ENCODE assay signal across 19 cellular contexts in genomic region chr12:17489452-17489851, GRCh38.
DNase-seq lines count a peak whose midpoint lies in the region; ATAC-seq and TF ChIP-seq lines count a peak whose summit lies in the region.
"Had no signal": no experiment of that assay in that cellular context is flagged by ENCODE, and none has a peak within 500 bp of the region (broad histone marks: within the 10 kb centered on the region; RNA-seq: fewer than 3 reads in every experiment).

No MANE protein-coding gene starts in this region.

- no peaks in the 10 kb centered on the region for H4K20me1 ChIP-seq in osteoblast (ENCODE audit: insufficient read depth, low read length)

- CTCF ChIA-PET in WTC11 (lab: Charles Lee) (no interaction called here), Calu3 (lab: Charles Lee) (no interaction called here)

- no peak overlapping the region for H3K4me3 ChIP-seq in gastroesophageal sphincter
- H3K4me3 ChIP-seq in osteoblast (ENCODE audit: insufficient read depth, low read length), result no peak overlapping the region
- H3K4me3 ChIP-seq: GM23248, PC-9 had no signal

- no peak overlapping the region for H3K4me2 ChIP-seq in osteoblast (ENCODE audit: insufficient read depth, low read length)
- H3K4me2 ChIP-seq: KMS-11, PC-9 had no signal

- ATAC-seq in WTC11, result peak; percentile 72
- no peak for ATAC-seq in gastroesophageal sphincter
- ATAC-seq in GM18517 (IDR thresholded peaks at IDR 0.05; ENCODE audit: unreplicated experiment), result no peak
- ATAC-seq: HepG2 had no signal

- no peak for TF ChIP-seq EP300 in gastroesophageal sphincter (IDR thresholded peaks at IDR 0.05)

- H3K27me3 ChIP-seq in gastroesophageal sphincter (no peaks in the 10 kb centered on the region), osteoblast (ENCODE audit: insufficient read depth, low read length) (no peaks in the 10 kb centered on the region)

- 57 to 100% methylated on average over 1 of the region's 4 CpGs for WGBS in gastroesophageal sphincter (ENCODE audit: low coverage in 1 of 2), 2 donors

- no TSS peak for BruUV-seq in Calu3 (replicated peaks; lab: Mats Ljungman, UMichigan)

- H3K27me3 Mint-ChIP-seq in WTC11 (ENCODE audit: low read depth) (no peaks in the 10 kb centered on the region), Calu3 (ENCODE audit: unreplicated experiment) (no peaks in the 10 kb centered on the region)

- no peaks in the 10 kb centered on the region for H3K4me1 ChIP-seq in gastroesophageal sphincter
- no peaks in the 10 kb centered on the region for H3K4me1 ChIP-seq in osteoblast (ENCODE audit: insufficient read depth, low read length)

- TF ChIP-seq CTCF in GM12872 (IDR thresholded peaks at IDR 0.05; ENCODE audit: insufficient read depth, low read depth, low read length) (peak; percentile 32; the same call in 1 of the 3 replicates), WTC11 (IDR thresholded peaks at IDR 0.05) (peak; percentile 26; the same call in 1 of the 2 replicates), Calu3 (IDR thresholded peaks at IDR 0.05; ENCODE audit: unreplicated experiment) (no peak), gastroesophageal sphincter (IDR thresholded peaks at IDR 0.05) (no peak), osteoblast (IDR thresholded peaks at IDR 0.05; ENCODE audit: extremely low read depth, low read depth, low read length) (no peak)

- intact Hi-C loops in Calu3 (cut with micrococcal nuclease; ENCODE audit: unreplicated experiment), result no loop called here

- H3K79me2 ChIP-seq in osteoblast (ENCODE audit: insufficient read depth, low read length), result no peaks in the 10 kb centered on the region

- no peak overlapping the region for H2AFZ ChIP-seq in osteoblast (ENCODE audit: low read length)
- H2AFZ ChIP-seq: GM23248, PC-9 had no signal

- H3K36me3 ChIP-seq in gastroesophageal sphincter, result no peaks in the 10 kb centered on the region
- H3K36me3 ChIP-seq in osteoblast (ENCODE audit: insufficient read depth, low read length), result no peaks in the 10 kb centered on the region

- H3K27ac Mint-ChIP-seq in WTC11, result no peak overlapping the region
- H3K27ac Mint-ChIP-seq in Calu3 (ENCODE audit: unreplicated experiment), result no peak overlapping the region
- H3K27ac Mint-ChIP-seq: CD14-positive monocyte, HFFc6 had no signal

- H3K27ac ChIP-seq in gastroesophageal sphincter (no peak overlapping the region), osteoblast (ENCODE audit: low read depth, low read length) (no peak overlapping the region)
- H3K27ac ChIP-seq: GM23248, KMS-11, PC-9 had no signal

- H3K9me3 Mint-ChIP-seq in WTC11, result no peaks in the 10 kb centered on the region
- H3K9me3 Mint-ChIP-seq in Calu3 (ENCODE audit: low read depth, unreplicated experiment), result peaks cover 4% of the 10 kb centered on the region

- H3K4me1 Mint-ChIP-seq in WTC11 (peaks cover 3% of the 10 kb centered on the region), Calu3 (ENCODE audit: low read depth, unreplicated experiment) (no peaks in the 10 kb centered on the region)
- H3K4me1 Mint-ChIP-seq: CD14-positive monocyte had no signal

- H3K4me3 Mint-ChIP-seq in WTC11, result no peak overlapping the region
- H3K4me3 Mint-ChIP-seq in Calu3 (ENCODE audit: low read depth, unreplicated experiment), result no peak overlapping the region
- H3K4me3 Mint-ChIP-seq: CD14-positive monocyte, HFFc6 had no signal

- H3K36me3 Mint-ChIP-seq in WTC11, result no peaks in the 10 kb centered on the region
- no peaks in the 10 kb centered on the region for H3K36me3 Mint-ChIP-seq in Calu3 (ENCODE audit: insufficient read depth, unreplicated experiment)
- H3K36me3 Mint-ChIP-seq: CD14-positive monocyte had no signal

- DNase-seq in HT-29 (ENCODE audit: low spot score) (peak; percentile 8), WTC11 (ENCODE audit: low spot score) (peak; percentile 31), iPS-NIHi11 (ENCODE audit: low spot score) (peak; percentile 10), Calu3 (no peak), osteoblast (ENCODE audit: insufficient read length, low spot score, missing footprints) (no peak)
- DNase-seq: COR-L47, GM23248, HFFc6, NCI-H1092, NCI-H187, NCI-H226, NCI-H526 treated with DMSO at 0.1 percent for 48 hours, PC-9 had no signal

- POLR2A ChIA-PET in WTC11 (lab: Charles Lee), result no interaction called here

- H3K9me3 ChIP-seq in gastroesophageal sphincter, result peaks cover 0 to 1% (median 0%) of the 10 kb centered on the region in 3 donors
- H3K9me3 ChIP-seq in osteoblast (ENCODE audit: low read depth, low read length), result no peaks in the 10 kb centered on the region

- no peak for TF ChIP-seq POLR2A in gastroesophageal sphincter (IDR thresholded peaks at IDR 0.05)

TF ChIP-seq in WTC11, 78 proteins besides CTCF, POLR2A, EP300 and RAD21:
- TF ChIP-seq NFE2L1 (CRISPR knock-in tag; IDR thresholded peaks at IDR 0.05), result no peak

Comparison
In these comparisons a context has a peak if more than half of its experiments do, and no peak if none do; other contexts are left out.
1. CTCF ChIP-seq: peak in GM12872 (single experiment) and WTC11 (single experiment); none in Calu3 (single experiment), gastroesophageal sphincter (0 of 4) and osteoblast (single experiment).
2. DNase-seq: peak in HT-29 (single experiment), WTC11 (single experiment) and iPS-NIHi11 (single experiment); none in Calu3 (single experiment) and osteoblast (single experiment).